ENCODE assay signal across 8 cellular contexts in genomic region chr4:139300431-139301142, GRCh38. TPM values are rescaled to one million over a fixed set of nuclear protein-coding genes. Genes with fewer than 3 reads are reported as not detected.
DNase-seq lines count a peak whose midpoint lies in the region; ATAC-seq and TF ChIP-seq lines count a peak whose summit lies in the region.

No MANE protein-coding gene starts in this region.

- H3K4me2 ChIP-seq in mammary epithelial cell (ENCODE audit: insufficient read depth, low read depth, low read length), result peak overlapping the region; percentile 92

- peaks cover 58% of the 10 kb centered on the region for H3K79me2 ChIP-seq in mammary epithelial cell (ENCODE audit: insufficient read depth, low read length)

- TSS peak; percentile 64 for BruUV-seq in mammary epithelial cell (replicated peaks; lab: Mats Ljungman, UMichigan)

- TF ChIP-seq CTCF in mammary epithelial cell (conservative IDR thresholded peaks at IDR 0.05 in 1 of 2, IDR thresholded peaks at IDR 0.05 in 1 of 2; ENCODE audit: extremely low read depth in 1 of 2, insufficient read depth in 1 of 2, low read depth in 1 of 2, low read length in 2 of 2) (no peak), stomach (IDR thresholded peaks at IDR 0.05) (no peak)

- H3K4me3 Mint-ChIP-seq in activated T-cell treated with anti-CD3 and anti-CD28 coated beads, Interleukin-2, amount 50 U/mL, for 4 hours, result peak overlapping the region; percentile 100

- peaks cover 55% of the 10 kb centered on the region for H3K4me1 Mint-ChIP-seq in activated T-cell treated with anti-CD3 and anti-CD28 coated beads, Interleukin-2, amount 50 U/mL, for 4 hours (ENCODE audit: low read depth)

- peaks cover 5% of the 10 kb centered on the region for H3K9me3 Mint-ChIP-seq in activated T-cell treated with anti-CD3 and anti-CD28 coated beads, Interleukin-2, amount 50 U/mL, for 4 hours

- no peak for TF ChIP-seq POLR2A in stomach (IDR thresholded peaks at IDR 0.05)

- H3K27ac ChIP-seq in mammary epithelial cell (ENCODE audit: insufficient read depth, low read depth, low read length), result peak overlapping the region; percentile 80
- peak overlapping the region; percentile 80 for H3K27ac ChIP-seq in layer of hippocampus (ENCODE audit: low read depth, low read length)
- peak overlapping the region; percentile 90 to 97 (median 94) for H3K27ac ChIP-seq in stomach

- H3K4me1 ChIP-seq in mammary epithelial cell (ENCODE audit: insufficient read depth, low read length), result peaks cover 30% of the 10 kb centered on the region
- H3K4me1 ChIP-seq in stomach, result peaks cover 11 to 60% (median 33%) of the 10 kb centered on the region in 4 donors

- intact Hi-C loops in mammary epithelial cell (cut with micrococcal nuclease), result loop anchor here (1.0 to 2.0 kb wide), 3 partner anchors 57 to 216 kb away; no protein-coding TSS in a partner anchor
- intact Hi-C loops in stomach (cut with DNase I; ENCODE audit: low total_unique reads), result no loop called here

- in situ Hi-C loops in mammary epithelial cell (cut with MboI; ENCODE audit: low sequenced_read_pairs in 2 of 2), result no loop called here

- H3K36me3 Mint-ChIP-seq in activated T-cell treated with anti-CD3 and anti-CD28 coated beads, Interleukin-2, amount 50 U/mL, for 4 hours (ENCODE audit: insufficient read depth), result peaks cover 21% of the 10 kb centered on the region

- H3K27me3 ChIP-seq in mammary epithelial cell (ENCODE audit: insufficient read depth, low read length), result no peaks in the 10 kb centered on the region
- no peaks in the 10 kb centered on the region for H3K27me3 ChIP-seq in layer of hippocampus (ENCODE audit: control insufficient read depth, insufficient read depth, low read length)
- no peaks in the 10 kb centered on the region for H3K27me3 ChIP-seq in stomach

- no peak for TF ChIP-seq EP300 in stomach (IDR thresholded peaks at IDR 0.05)

- no peaks in the 10 kb centered on the region for H3K27me3 Mint-ChIP-seq in activated T-cell treated with anti-CD3 and anti-CD28 coated beads, Interleukin-2, amount 50 U/mL, for 4 hours (ENCODE audit: low read depth)

- WGBS in mammary epithelial cell (ENCODE audit: low coverage, missing lambda C conversion rate), result 0% methylated on average over 18 of the region's 18 CpGs
- 3 to 5% (median 4%) methylated on average over 18 of the region's 18 CpGs for WGBS in stomach, 5 donors

- H3K36me3 ChIP-seq in mammary epithelial cell (ENCODE audit: insufficient read depth, low read length) (peaks cover 5% of the 10 kb centered on the region), stomach (peaks cover 0 to 1% (median 0%) of the 10 kb centered on the region in 4 donors)

- no peak for DNase-seq in activated T-cell treated with anti-CD3 and anti-CD28 coated beads, Interleukin-2, amount 50 U/mL, for 4 hours
- no peak for DNase-seq in activated T-cell treated with anti-CD3 and anti-CD28 coated beads for 4 hours
- DNase-seq in NCI-H748 (lab: John Stamatoyannopoulos, UW; ENCODE audit: unreplicated experiment), result peak; percentile 20
- peak; percentile 68 for DNase-seq in mammary epithelial cell
- no peak for DNase-seq in stomach
- DNase-seq in NCI-H1048 (lab: John Stamatoyannopoulos, UW), result no peak

- H3K9me3 ChIP-seq in mammary epithelial cell (replicated peaks; ENCODE audit: insufficient read depth, low read length) (peaks cover 3% of the 10 kb centered on the region), stomach (peaks cover 0 to 3% (median 0%) of the 10 kb centered on the region in 4 donors)

- CTCF ChIA-PET in mammary epithelial cell (lab: Charles Lee; ENCODE audit: low non-redundant PET), result no interaction called here

- dilution Hi-C loops in mammary epithelial cell (cut with HindIII; ENCODE audit: low sequenced_read_pairs), result no loop called here

- H3K4me3 ChIP-seq in mammary epithelial cell (replicated peaks in 1 of 3; ENCODE audit: insufficient read depth in 1 of 3, low read depth in 2 of 3, low read length in 3 of 3) (peak overlapping the region; percentile 60 to 94 (median 94)), stomach (peak overlapping the region; percentile 81 to 99 (median 90))

- ATAC-seq in activated T-cell treated with anti-CD3 and anti-CD28 coated beads, Interleukin-2, amount 50 U/mL, for 4 hours, result peak; percentile 15 to 39
- ATAC-seq in HG02759 (IDR thresholded peaks at IDR 0.05; ENCODE audit: unreplicated experiment), result peak; percentile 10

- peak overlapping the region; percentile 98 for H2AFZ ChIP-seq in mammary epithelial cell (ENCODE audit: low read depth, low read length)

- no peaks in the 10 kb centered on the region for H4K20me1 ChIP-seq in mammary epithelial cell (ENCODE audit: insufficient read depth, low read length)

- peak overlapping the region; percentile 89 for H3K9ac ChIP-seq in mammary epithelial cell (ENCODE audit: insufficient read depth, low read length)

RNA-seq across cellular contexts. Expression of gene NAA15, which starts 0.7 kb away (rescaled TPM):
- 100 to 1,000 TPM; 137 to 149 (median 144) TPM for total RNA-seq in activated T-cell treated with anti-CD3 and anti-CD28 coated beads, Interleukin-2, amount 50 U/mL, for 4 hours
- total RNA-seq in mammary epithelial cell, result 10 to 100 TPM; 35.5 to 76.3 TPM
- polyA plus RNA-seq in mammary epithelial cell, result 18.3 TPM
- polyA minus RNA-seq in mammary epithelial cell, result 55.2 TPM
- total RNA-seq in stomach, result 10 to 100 TPM; 14.8 to 55.1 (median 25.1) TPM
- 10 to 100 TPM in 1 of 3 donors, 1 to 10 TPM in 2; 4.8 to 10.1 (median 5.5) TPM for polyA plus RNA-seq in stomach

RNA-seq across cellular contexts. Expression of gene NDUFC1, which starts 1.7 kb away (rescaled TPM):
- 10 to 100 TPM; 46.4 to 51.9 (median 51.6) TPM for total RNA-seq in activated T-cell treated with anti-CD3 and anti-CD28 coated beads, Interleukin-2, amount 50 U/mL, for 4 hours
- total RNA-seq in mammary epithelial cell (10 to 100 TPM; 15.5 to 51.7 TPM), stomach (10 to 100 TPM in 4 of 5 donors, 1 to 10 TPM in 1; 4.0 to 79.9 (median 23.3) TPM)
- polyA plus RNA-seq in mammary epithelial cell (32.7 TPM), stomach (100 to 1,000 TPM; 138 to 142 (median 140) TPM)
- polyA minus RNA-seq in mammary epithelial cell, result 2.3 TPM

RNA-seq across cellular contexts. Expression of gene MGARP, which starts 20.6 kb away (rescaled TPM):
- under 1 TPM in 1 of 3 donors, not detected in 2; 0.23 TPM for total RNA-seq in activated T-cell treated with anti-CD3 and anti-CD28 coated beads, Interleukin-2, amount 50 U/mL, for 4 hours
- total RNA-seq in mammary epithelial cell, result 1 to 10 TPM; 4.7 to 5.5 TPM
- polyA plus RNA-seq in mammary epithelial cell, result 2.7 TPM
- not detected for polyA minus RNA-seq in mammary epithelial cell
- total RNA-seq in stomach, result not detected
- polyA plus RNA-seq in stomach, result 1 to 10 TPM in 1 of 3 donors, under 1 TPM in 2; 0.08 to 1.4 (median 0.31) TPM

Comparison
In these comparisons a context has a peak if more than half of its experiments do, and no peak if none do; other contexts are left out.
1. DNase-seq: peak in NCI-H748 (single experiment) and mammary epithelial cell (single experiment); none in activated T-cell treated with anti-CD3 and anti-CD28 coated beads, Interleukin-2, amount 50 U/mL, for 4 hours (single experiment), activated T-cell treated with anti-CD3 and anti-CD28 coated beads for 4 hours (single experiment), stomach (single experiment) and NCI-H1048 (single experiment).
2. Peak in every context shown above with its lines, with median percentiles within 50 percentile points of each other: H3K27ac ChIP-seq.